In genomic region chr9:7333714-7334113, GRCh38 we compare ENCODE assay signal across 25 cellular contexts.
"Had no signal": no experiment of that assay in that cellular context is flagged by ENCODE, and none has a peak within 500 bp of the region (broad histone marks: within the 10 kb centered on the region; RNA-seq: fewer than 3 reads in every experiment).

No MANE protein-coding gene starts in this region.

- H3K27ac ChIP-seq: breast epithelium had no signal

- H3K4me3 ChIP-seq: breast epithelium had no signal

- H3K36me3 ChIP-seq: breast epithelium had no signal

- H3K4me1 ChIP-seq: breast epithelium had no signal

- DNase-seq: activated CD4-positive, alpha-beta memory T cell treated with anti-CD3 and anti-CD28 coated beads, Interleukin-2, amount 10 ng/mL, durations not matched to agents 7 days and 5 days; activated CD4-positive, alpha-beta T cell treated with anti-CD3 and anti-CD28 coated beads for 36 hours; activated CD4-positive, alpha-beta T cell treated with anti-CD3 and anti-CD28 coated beads, Interleukin-2, amount 50 U/mL, for 1 hour; activated CD4-positive, CD25-positive, alpha-beta regulatory T cell; activated gamma-delta T cell; activated naive CD4-positive, alpha-beta T cell treated with anti-CD3 and anti-CD28 coated beads for 36 hours; activated naive CD8-positive, alpha-beta T cell treated with anti-CD3 and anti-CD28 coated beads for 36 hours; activated T-cell treated with anti-CD3 and anti-CD28 coated beads for 4 hours; activated T-cell treated with anti-CD3 and anti-CD28 coated beads, Interleukin-2, amount 50 U/mL, for 48 hours; anterior cingulate cortex; caudate nucleus; MM.1S; NCI-H1105; NCI-H1436 treated with DMSO at 0.1 percent for 48 hours; NCI-H187; NCI-H2081 treated with DMSO at 0.1 percent for 48 hours; NCI-H446; NCI-H524; PC-3; SHP77 treated with DMSO at 0.1 percent for 48 hours; T-cell; T-helper 2 cell; T1000 had no signal

- H3K9me3 ChIP-seq: breast epithelium had no signal

- ATAC-seq: activated CD4-positive, alpha-beta T cell treated with anti-CD3 and anti-CD28 coated beads for 36 hours; activated T-helper 17 cell treated with anti-CD3 and anti-CD28 coated beads, Interleukin-2, amount 50 U/mL, for 72 hours; PC-3; T-cell had no signal

- H3K27me3 ChIP-seq: breast epithelium had no signal
